ENCODE assay signal across 8 cellular contexts in genomic region chr6:111837641-111838500, GRCh38.
A peak's percentile ranks its signal among the peaks of the same experiment; 100 is the strongest.
DNase-seq lines count a peak whose midpoint lies in the region; ATAC-seq lines count a peak whose summit lies in the region.

No MANE protein-coding gene starts in this region.

- ATAC-seq in GM18858 (IDR thresholded peaks at IDR 0.05; ENCODE audit: unreplicated experiment), result peak; percentile 81
- ATAC-seq in HG02798 (IDR thresholded peaks at IDR 0.05; ENCODE audit: poor library complexity, unreplicated experiment), result peak; percentile 70

- DNase-seq in activated CD4-positive, alpha-beta T cell treated with anti-CD3 and anti-CD28 coated beads, Interleukin-2, amount 50 U/mL, for 24 hours (ENCODE audit: low read depth in 1 of 2, low spot score in 1 of 2), result peak; percentile 36 to 68
- peak; percentile 41 for DNase-seq in stimulated activated CD4-positive, alpha-beta T cell treated with anti-CD3 and anti-CD28 coated beads, Interleukin-12 subunit alpha, Interleukin-12 subunit beta, amount 100 ng/mL, for 4 hours
- DNase-seq in NCI-H1105 treated with DMSO at 0.1 percent for 48 hours (lab: John Stamatoyannopoulos, UW), result no peak
- DNase-seq in middle frontal gyrus (ENCODE audit: extremely low spot score, low spot score), result no peak
- no peak for DNase-seq in globus pallidus (ENCODE audit: low spot score)
- no peak for DNase-seq in HuH-7 (ENCODE audit: low spot score)

Comparison
In these comparisons a context has a peak if more than half of its experiments do, and no peak if none do; other contexts are left out.
1. DNase-seq: peak in activated CD4-positive, alpha-beta T cell treated with anti-CD3 and anti-CD28 coated beads, Interleukin-2, amount 50 U/mL, for 24 hours (2 of 2) and stimulated activated CD4-positive, alpha-beta T cell treated with anti-CD3 and anti-CD28 coated beads, Interleukin-12 subunit alpha, Interleukin-12 subunit beta, amount 100 ng/mL, for 4 hours (single experiment); none in NCI-H1105 treated with DMSO at 0.1 percent for 48 hours (single experiment), middle frontal gyrus (single experiment), globus pallidus (single experiment) and HuH-7 (single experiment).